ENCODE assay signal across 8 cellular contexts in the genomic region with DNA sequence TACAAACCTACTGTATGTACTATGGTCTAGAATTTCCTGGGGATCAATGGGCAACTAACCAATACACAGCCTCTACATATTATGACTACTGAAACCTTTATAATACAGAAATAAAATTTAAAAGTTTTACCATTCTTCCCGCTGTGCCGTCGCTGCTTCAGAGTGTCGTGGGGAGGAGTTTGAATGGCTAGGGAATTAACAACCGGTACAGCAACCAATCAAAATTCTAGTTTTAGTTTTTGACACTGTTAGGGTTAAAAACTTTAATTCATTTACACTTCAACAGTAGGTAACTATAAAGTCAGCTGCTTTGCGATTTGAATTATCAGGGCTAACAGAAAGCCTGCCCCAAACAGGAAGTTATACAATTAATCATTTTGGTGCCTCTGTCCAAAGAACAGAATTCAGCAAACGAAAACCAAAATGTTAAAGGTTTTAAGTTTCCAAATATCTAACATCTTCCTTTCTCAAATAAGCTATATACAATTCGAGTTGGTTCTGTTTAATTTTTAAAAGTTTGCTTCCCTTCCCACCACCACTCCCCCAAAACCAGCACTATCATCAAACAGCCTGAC. TPM values are rescaled to one million over a fixed set of nuclear protein-coding genes. Genes with fewer than 3 reads are reported as not detected.
A peak's percentile ranks its signal among the peaks of the same experiment; 100 is the strongest.
DNase-seq lines count a peak whose midpoint lies in the region; ATAC-seq and TF ChIP-seq lines count a peak whose summit lies in the region.

No MANE protein-coding gene starts in this region.

- no peaks in the 10 kb centered on the region for H3K9me3 Mint-ChIP-seq in natural killer cell treated with Interleukin-12 subunit alpha and Interleukin-12 subunit beta and Interleukin-15 and Interleukin-18, amount 100 ng/mL, for 72 hours

- H3K4me3 Mint-ChIP-seq in natural killer cell treated with Interleukin-12 subunit alpha and Interleukin-12 subunit beta and Interleukin-15 and Interleukin-18, amount 100 ng/mL, for 72 hours, result peak overlapping the region; percentile 99

- peaks cover 97% of the 10 kb centered on the region for H3K79me2 ChIP-seq in DND-41 (ENCODE audit: insufficient read depth, low read length)

- H3K36me3 Mint-ChIP-seq in natural killer cell treated with Interleukin-12 subunit alpha and Interleukin-12 subunit beta and Interleukin-15 and Interleukin-18, amount 100 ng/mL, for 72 hours, result peaks cover 48% of the 10 kb centered on the region

- peak overlapping the region; percentile 84 for H3K4me2 ChIP-seq in DND-41 (ENCODE audit: insufficient read depth, low read length)

- peaks cover 70% of the 10 kb centered on the region for H3K36me3 ChIP-seq in DND-41 (ENCODE audit: insufficient read depth, low read length)
- H3K36me3 ChIP-seq in duodenal mucosa (ENCODE audit: control insufficient read depth in 1 of 2, insufficient read depth in 2 of 2, low read length in 2 of 2), result peaks cover 12 to 15% of the 10 kb centered on the region in 2 donors

- DNase-seq in DND-41 (no peak), NB4 (ENCODE audit: low read depth) (peak; percentile 28), SW 1271 (lab: John Stamatoyannopoulos, UW) (no peak), cerebellar cortex (ENCODE audit: low spot score) (no peak)
- DNase-seq in natural killer cell treated with Interleukin-12 subunit alpha and Interleukin-12 subunit beta and Interleukin-15 and Interleukin-18, amount 100 ng/mL, for 72 hours (ENCODE audit: low spot score), result no peak
- no peak for DNase-seq in activated CD4-positive, CD25-positive, alpha-beta regulatory T cell (lab: John Stamatoyannopoulos, UW)
- DNase-seq in stimulated activated CD4-positive, alpha-beta T cell treated with anti-CD3 and anti-CD28 coated beads, Interleukin-15, amount 100 ng/mL, for 24 hours, result no peak

- H3K4me3 ChIP-seq in DND-41 (ENCODE audit: low read depth in 1 of 2, low read length in 2 of 2) (peak overlapping the region; percentile 76 to 92; a peak in 3 of 4 replicates), NB4 (ENCODE audit: low read depth, low read length) (peak overlapping the region; percentile 90), duodenal mucosa (ENCODE audit: low read depth in 1 of 2, low read length in 2 of 2) (peak overlapping the region; percentile 88 to 98)

- H3K27me3 ChIP-seq in DND-41 (ENCODE audit: insufficient read depth, low read length, poor library complexity) (no peaks in the 10 kb centered on the region), duodenal mucosa (ENCODE audit: control insufficient read depth in 1 of 2, insufficient read depth in 2 of 2, low read length in 2 of 2) (no peaks in the 10 kb centered on the region)

- H3K4me1 ChIP-seq in DND-41 (ENCODE audit: insufficient read depth, low read length), result peaks cover 63% of the 10 kb centered on the region
- peaks cover 39 to 55% of the 10 kb centered on the region in 2 donors for H3K4me1 ChIP-seq in duodenal mucosa (ENCODE audit: control insufficient read depth in 1 of 2, insufficient read depth in 2 of 2, low read length in 2 of 2)

- H3K27ac ChIP-seq in DND-41 (ENCODE audit: low read length) (peak overlapping the region; percentile 94), duodenal mucosa (ENCODE audit: low read depth, low read length) (no peak overlapping the region)

- peak overlapping the region; percentile 98 for H3K27ac Mint-ChIP-seq in natural killer cell treated with Interleukin-12 subunit alpha and Interleukin-12 subunit beta and Interleukin-15 and Interleukin-18, amount 100 ng/mL, for 72 hours

- no peak overlapping the region for H2AFZ ChIP-seq in DND-41 (ENCODE audit: low read depth, low read length)

- TF ChIP-seq CTCF in DND-41 (IDR thresholded peaks at IDR 0.05; ENCODE audit: borderline replicate concordance, extremely low read depth, low read length, poor library complexity, severe bottlenecking) (no peak), NB4 (IDR thresholded peaks at IDR 0.05; ENCODE audit: low read depth, low read length) (no peak)

- no peak for ATAC-seq in DND-41 (ENCODE audit: insufficient read depth, low read depth)
- ATAC-seq in natural killer cell treated with Interleukin-12 subunit alpha and Interleukin-12 subunit beta and Interleukin-15 and Interleukin-18, amount 100 ng/mL, for 72 hours, result no peak

- TF ChIP-seq POLR2A in NB4 (IDR thresholded peaks at IDR 0.05; ENCODE audit: extremely low read depth, insufficient read length), result no peak

- no peaks in the 10 kb centered on the region for H3K27me3 Mint-ChIP-seq in natural killer cell treated with Interleukin-12 subunit alpha and Interleukin-12 subunit beta and Interleukin-15 and Interleukin-18, amount 100 ng/mL, for 72 hours

- H4K20me1 ChIP-seq in DND-41 (ENCODE audit: insufficient read depth, low read length), result peaks cover 67% of the 10 kb centered on the region

- H3K4me1 Mint-ChIP-seq in natural killer cell treated with Interleukin-12 subunit alpha and Interleukin-12 subunit beta and Interleukin-15 and Interleukin-18, amount 100 ng/mL, for 72 hours (ENCODE audit: low read depth in 2 of 2), result peaks cover 57 to 80% of the 10 kb centered on the region in 2 donors

- H3K9me3 ChIP-seq in DND-41 (ENCODE audit: insufficient read depth, low read length, severe bottlenecking) (no peaks in the 10 kb centered on the region), duodenal mucosa (ENCODE audit: control insufficient read depth in 1 of 2, low read length in 2 of 2) (no peaks in the 10 kb centered on the region)

- H3K9ac ChIP-seq in DND-41 (ENCODE audit: low read depth, low read length) (peak overlapping the region; percentile 95), duodenal mucosa (ENCODE audit: low read depth in 1 of 2, low read length in 2 of 2) (peak overlapping the region; percentile 89 to 93)

RNA-seq across cellular contexts. Expression of a gene that starts 2.3 kb away (rescaled TPM):
- total RNA-seq in natural killer cell treated with Interleukin-12 subunit alpha and Interleukin-12 subunit beta and Interleukin-15 and Interleukin-18, amount 100 ng/mL, for 72 hours, result 100 to 1,000 TPM; 280 to 290 TPM

RNA-seq across cellular contexts. Expression of a gene that starts 58.8 kb away (rescaled TPM):
- total RNA-seq in natural killer cell treated with Interleukin-12 subunit alpha and Interleukin-12 subunit beta and Interleukin-15 and Interleukin-18, amount 100 ng/mL, for 72 hours, result 100 to 1,000 TPM; 226 to 248 TPM

RNA-seq across cellular contexts. Expression of a gene that starts 58.9 kb away (rescaled TPM):
- 10 to 100 TPM; 41.8 to 50.3 TPM for total RNA-seq in natural killer cell treated with Interleukin-12 subunit alpha and Interleukin-12 subunit beta and Interleukin-15 and Interleukin-18, amount 100 ng/mL, for 72 hours
